12 cellular contexts compared by ENCODE assay signal in genomic region chr9:94801242-94801641, GRCh38.
A peak's percentile ranks its signal among the peaks of the same experiment; 100 is the strongest.
DNase-seq lines count a peak whose midpoint lies in the region; ATAC-seq and TF ChIP-seq lines count a peak whose summit lies in the region.
"Had no signal": no experiment of that assay in that cellular context is flagged by ENCODE, and none has a peak within 500 bp of the region (broad histone marks: within the 10 kb centered on the region; RNA-seq: fewer than 3 reads in every experiment).

No MANE protein-coding gene starts in this region.

- H3K79me1 ChIP-seq in trophoblast cell (ENCODE audit: low read length), result peaks cover 9% of the 10 kb centered on the region

- H3K23ac ChIP-seq in trophoblast cell (ENCODE audit: low read length), result no peak overlapping the region

- no peak overlapping the region for H3K4ac ChIP-seq in trophoblast cell (ENCODE audit: low read depth, low read length)

- H4K12ac ChIP-seq in trophoblast cell (ENCODE audit: low read depth, low read length), result no peak overlapping the region

- H4K91ac ChIP-seq in trophoblast cell (ENCODE audit: low read depth, low read length), result peak overlapping the region; percentile 39

- H2AFZ ChIP-seq in trophoblast cell (ENCODE audit: insufficient read depth, low read length, poor library complexity), result no peak overlapping the region

- no peaks in the 10 kb centered on the region for H3K79me2 ChIP-seq in trophoblast cell (ENCODE audit: control insufficient read depth, insufficient read depth, low read length, poor library complexity)

- TF ChIP-seq CTCF in heart right ventricle (IDR thresholded peaks at IDR 0.05) (no peak), esophagus muscularis mucosa (IDR thresholded peaks at IDR 0.05) (no peak), upper lobe of left lung (IDR thresholded peaks at IDR 0.05) (no peak)

- 73 to 82% methylated on average over 1 of the region's 1 CpG for WGBS in heart right ventricle, 2 donors
- 64% methylated on average over 1 of the region's 1 CpG for WGBS in right cardiac atrium
- 70% methylated on average over 1 of the region's 1 CpG for WGBS in esophagus muscularis mucosa
- WGBS in trophoblast cell (ENCODE audit: extremely low coverage, insufficient coverage, insufficient read length), result no CpG with 5 or more reads among the region's 1 CpG
- WGBS in upper lobe of left lung, 2 donors, result 76 to 90% methylated on average over 1 of the region's 1 CpG

- no peak overlapping the region for H3K14ac ChIP-seq in trophoblast cell (ENCODE audit: low read length)

- DNase-seq in heart right ventricle (no peak), right cardiac atrium (no peak), esophagus muscularis mucosa (ENCODE audit: extremely low spot score) (no peak), trophoblast cell (no peak), upper lobe of left lung (no peak), posterior cingulate gyrus (no peak), SKM-1 (lab: John Stamatoyannopoulos, UW; ENCODE audit: unreplicated experiment) (no peak)
- DNase-seq: activated CD8-positive, alpha-beta memory T cell treated with anti-CD3 and anti-CD28 coated beads, Interleukin-2, amount 50 U/mL, for 4 hours; mesendoderm; NCI-H1105 had no signal

- H3K9ac ChIP-seq in trophoblast cell (ENCODE audit: low read length), result no peak overlapping the region

- intact Hi-C loops in heart right ventricle (cut with DNase I) (no loop called here), right cardiac atrium (cut with DNase I) (no loop called here), esophagus muscularis mucosa (cut with DNase I) (loop anchor here (5.0 kb wide), 1 partner anchor 66 kb away; no protein-coding TSS in a partner anchor), posterior cingulate gyrus (cut with DNase I) (loop anchor here (10.0 kb wide), 1 partner anchor 64 kb away; no protein-coding TSS in a partner anchor)

- no peak overlapping the region for H4K8ac ChIP-seq in trophoblast cell (ENCODE audit: low read depth, low read length)

- H3K27ac ChIP-seq in heart right ventricle, result peak overlapping the region in 8 of 10 donors; percentile 14 to 70 (median 50)
- no peak overlapping the region for H3K27ac ChIP-seq in right cardiac atrium (ENCODE audit: low read length)
- H3K27ac ChIP-seq in esophagus muscularis mucosa (replicated peaks in 1 of 4), result peak overlapping the region; percentile 23 to 59 (median 54)
- H3K27ac ChIP-seq in trophoblast cell (ENCODE audit: low read depth, low read length), result peak overlapping the region; percentile 8
- peak overlapping the region; percentile 27 to 59 (median 47) for H3K27ac ChIP-seq in upper lobe of left lung

- H3K4me2 ChIP-seq in trophoblast cell (ENCODE audit: low read length), result no peak overlapping the region

- H3K9me3 ChIP-seq in heart right ventricle (no peaks in the 10 kb centered on the region), right cardiac atrium (ENCODE audit: control insufficient read depth, low read length) (no peaks in the 10 kb centered on the region), esophagus muscularis mucosa (no peaks in the 10 kb centered on the region), trophoblast cell (ENCODE audit: insufficient read depth, low read depth, low read length) (no peaks in the 10 kb centered on the region), upper lobe of left lung (no peaks in the 10 kb centered on the region)
- H3K9me3 ChIP-seq: SJSA1 had no signal

- H2AK5ac ChIP-seq in trophoblast cell (ENCODE audit: low read length), result peak overlapping the region; percentile 93

- peak overlapping the region; percentile 29 for H2BK120ac ChIP-seq in trophoblast cell (ENCODE audit: insufficient read depth, low read length, poor library complexity)

- ATAC-seq in heart right ventricle (peak in 6 of 8 donors; percentile 15 to 46 (median 32)), right cardiac atrium (no peak), upper lobe of left lung (ENCODE audit: low FRiP score in 2 of 2) (peak in 1 of 2 donors; percentile 18), GM21367 (IDR thresholded peaks at IDR 0.05; ENCODE audit: unreplicated experiment) (no peak)

- H3K4me1 ChIP-seq in heart right ventricle (peaks cover 8 to 50% (median 27%) of the 10 kb centered on the region in 9 donors), right cardiac atrium (ENCODE audit: control insufficient read depth, insufficient read depth, low read length) (no peaks in the 10 kb centered on the region), esophagus muscularis mucosa (peaks cover 24 to 60% (median 42%) of the 10 kb centered on the region in 4 donors), trophoblast cell (ENCODE audit: control insufficient read depth in 1 of 2, insufficient read depth in 2 of 2, low read length in 2 of 2) (peaks cover 3 to 18% of the 10 kb centered on the region in 2 experiments), upper lobe of left lung (peaks cover 17 to 38% (median 26%) of the 10 kb centered on the region in 4 donors)

- H2BK12ac ChIP-seq in trophoblast cell (ENCODE audit: low read length), result peak overlapping the region; percentile 67

- TF ChIP-seq POLR2A in esophagus muscularis mucosa (IDR thresholded peaks at IDR 0.05; ENCODE audit: low read depth) (no peak), upper lobe of left lung (IDR thresholded peaks at IDR 0.05) (no peak)

- TF ChIP-seq EP300 in esophagus muscularis mucosa (IDR thresholded peaks at IDR 0.05) (no peak), upper lobe of left lung (IDR thresholded peaks at IDR 0.05) (no peak)

- no peaks in the 10 kb centered on the region for H3K27me3 ChIP-seq in heart right ventricle
- H3K27me3 ChIP-seq in right cardiac atrium (ENCODE audit: control insufficient read depth, insufficient read depth), result no peaks in the 10 kb centered on the region
- no peaks in the 10 kb centered on the region for H3K27me3 ChIP-seq in esophagus muscularis mucosa
- no peaks in the 10 kb centered on the region for H3K27me3 ChIP-seq in trophoblast cell (ENCODE audit: insufficient read depth, low read length)
- no peaks in the 10 kb centered on the region for H3K27me3 ChIP-seq in upper lobe of left lung
- H3K27me3 ChIP-seq: SJSA1 had no signal

- H3K36me3 ChIP-seq in heart right ventricle (peaks cover 0 to 5% (median 0%) of the 10 kb centered on the region in 9 donors), esophagus muscularis mucosa (peaks cover 0 to 8% (median 0%) of the 10 kb centered on the region in 4 donors), trophoblast cell (ENCODE audit: control insufficient read depth in 1 of 2, insufficient read depth in 2 of 2, low read length in 2 of 2) (no peaks in the 10 kb centered on the region), upper lobe of left lung (peaks cover 0 to 17% (median 0%) of the 10 kb centered on the region in 4 donors)

- H2BK5ac ChIP-seq in trophoblast cell (ENCODE audit: low read depth, low read length, poor library complexity), result peak overlapping the region; percentile 0

- H3K18ac ChIP-seq in trophoblast cell (ENCODE audit: low read length), result peak overlapping the region; percentile 10

- no peak overlapping the region for H3K4me3 ChIP-seq in heart right ventricle
- no peak overlapping the region for H3K4me3 ChIP-seq in right cardiac atrium (ENCODE audit: low read length)
- no peak overlapping the region for H3K4me3 ChIP-seq in esophagus muscularis mucosa
- no peak overlapping the region for H3K4me3 ChIP-seq in trophoblast cell (ENCODE audit: low read depth, low read length)
- no peak overlapping the region for H3K4me3 ChIP-seq in upper lobe of left lung
- H3K4me3 ChIP-seq: SJSA1 had no signal

Comparison
In these comparisons a context has a peak if more than half of its experiments do, and no peak if none do; other contexts are left out.
1. ATAC-seq: peak in heart right ventricle (6 of 8); none in right cardiac atrium (0 of 2) and GM21367 (single experiment).
2. intact Hi-C loops: an anchor here in esophagus muscularis mucosa (5.0 kb wide) and posterior cingulate gyrus (10.0 kb wide); none called in heart right ventricle and right cardiac atrium.